13 cellular contexts compared by ENCODE assay signal in the genomic region with DNA sequence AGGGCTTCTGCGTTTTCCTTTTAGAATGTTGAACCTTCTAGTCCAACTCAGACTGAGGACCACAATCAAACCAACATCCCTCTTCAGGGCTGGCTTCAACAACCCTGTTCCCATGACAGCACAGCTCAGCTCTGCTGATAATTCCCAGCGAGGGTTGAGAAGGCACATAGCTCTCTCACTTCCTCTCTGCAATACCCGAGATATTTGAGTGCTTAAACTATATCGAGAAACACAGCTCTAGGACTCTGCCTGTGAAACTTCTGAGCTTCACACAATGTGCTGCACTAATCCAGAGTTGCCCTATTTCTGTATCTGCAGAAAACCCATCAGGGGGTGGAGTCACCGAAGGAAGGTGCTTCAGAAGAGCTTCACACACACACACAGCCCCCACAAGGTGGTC. TPM values are rescaled to one million over a fixed set of nuclear protein-coding genes. Genes with fewer than 3 reads are reported as not detected.
A peak's percentile ranks its signal among the peaks of the same experiment; 100 is the strongest.
DNase-seq lines count a peak whose midpoint lies in the region; ATAC-seq and TF ChIP-seq lines count a peak whose summit lies in the region.
"Had no signal": no experiment of that assay in that cellular context is flagged by ENCODE, and none has a peak within 500 bp of the region (broad histone marks: within the 10 kb centered on the region; RNA-seq: fewer than 3 reads in every experiment).

No MANE protein-coding gene starts in this region.

- H3K27me3 ChIP-seq in tibial nerve: peaks cover 0 to 49% of the 10 kb centered on the region in 2 donors

- H3K4me3 Mint-ChIP-seq in osteocyte (ENCODE audit: unreplicated experiment): no peak overlapping the region
- H3K4me3 Mint-ChIP-seq in activated naive CD8-positive, alpha-beta T cell treated with anti-CD3 and anti-CD28 coated beads, Interleukin-2, amount 50 U/mL, for 24 hours: no peak overlapping the region
- H3K4me3 Mint-ChIP-seq: CD4-positive, CD25-positive, alpha-beta regulatory T cell had no signal

- TF ChIP-seq EP300 in tibial nerve (IDR thresholded peaks at IDR 0.05): no peak

- no peak overlapping the region for H3K4me3 ChIP-seq in tibial nerve
- H3K4me3 ChIP-seq: lung had no signal

- 39 to 60% methylated on average over 5 of the region's 5 CpGs for WGBS in tibial nerve, 2 donors

- H3K27ac Mint-ChIP-seq in osteocyte (ENCODE audit: unreplicated experiment): no peak overlapping the region
- no peak overlapping the region for H3K27ac Mint-ChIP-seq in activated naive CD8-positive, alpha-beta T cell treated with anti-CD3 and anti-CD28 coated beads, Interleukin-2, amount 50 U/mL, for 24 hours
- H3K27ac Mint-ChIP-seq: CD4-positive, CD25-positive, alpha-beta regulatory T cell had no signal

- no peak overlapping the region for H3K27ac ChIP-seq in tibial nerve

- ATAC-seq in GM18502 (IDR thresholded peaks at IDR 0.05; ENCODE audit: poor library complexity, unreplicated experiment) (peak; percentile 62), HG03025 (IDR thresholded peaks at IDR 0.05; ENCODE audit: low FRiP score, unreplicated experiment) (peak; percentile 48), GM19463 (IDR thresholded peaks at IDR 0.05; ENCODE audit: unreplicated experiment) (no peak)
- no peak for ATAC-seq in activated naive CD8-positive, alpha-beta T cell treated with anti-CD3 and anti-CD28 coated beads, Interleukin-2, amount 50 U/mL, for 24 hours

- no peaks in the 10 kb centered on the region for H3K36me3 ChIP-seq in tibial nerve

- no peak for TF ChIP-seq POLR2A in tibial nerve (IDR thresholded peaks at IDR 0.05)

- DNase-seq in GM20000 (ENCODE audit: low spot score) (peak; percentile 62), NCI-H748 (lab: John Stamatoyannopoulos, UW; ENCODE audit: unreplicated experiment) (peak; percentile 83), osteocyte (ENCODE audit: extremely low spot score, unreplicated experiment) (no peak), tibial nerve (ENCODE audit: low spot score in 2 of 2) (no peak)
- DNase-seq in activated naive CD8-positive, alpha-beta T cell treated with anti-CD3 and anti-CD28 coated beads, Interleukin-2, amount 50 U/mL, for 24 hours: no peak
- DNase-seq: activated CD4-positive, CD25-positive, alpha-beta regulatory T cell treated with anti-CD3 and anti-CD28 coated beads, Interleukin-2, amount 50 U/mL, for 72 hours; CD4-positive, CD25-positive, alpha-beta regulatory T cell; NCI-H524 treated with DMSO at 0.1 percent for 48 hours; stimulated activated CD4-positive, alpha-beta T cell treated with anti-CD3 and anti-CD28 coated beads, Interleukin-12 subunit alpha, Interleukin-12 subunit beta, amount 100 ng/mL, for 4 hours had no signal

- H3K9me3 ChIP-seq in tibial nerve: no peaks in the 10 kb centered on the region

- peaks cover 63% of the 10 kb centered on the region for H3K27me3 Mint-ChIP-seq in osteocyte (ENCODE audit: unreplicated experiment)
- H3K27me3 Mint-ChIP-seq in activated naive CD8-positive, alpha-beta T cell treated with anti-CD3 and anti-CD28 coated beads, Interleukin-2, amount 50 U/mL, for 24 hours: peaks cover 67% of the 10 kb centered on the region

- no peaks in the 10 kb centered on the region for H3K9me3 Mint-ChIP-seq in osteocyte (ENCODE audit: unreplicated experiment)
- no peaks in the 10 kb centered on the region for H3K9me3 Mint-ChIP-seq in activated naive CD8-positive, alpha-beta T cell treated with anti-CD3 and anti-CD28 coated beads, Interleukin-2, amount 50 U/mL, for 24 hours
- H3K9me3 Mint-ChIP-seq: CD4-positive, CD25-positive, alpha-beta regulatory T cell had no signal

- no peaks in the 10 kb centered on the region for H3K36me3 Mint-ChIP-seq in osteocyte (ENCODE audit: unreplicated experiment)
- H3K36me3 Mint-ChIP-seq in activated naive CD8-positive, alpha-beta T cell treated with anti-CD3 and anti-CD28 coated beads, Interleukin-2, amount 50 U/mL, for 24 hours (ENCODE audit: low read depth): no peaks in the 10 kb centered on the region
- H3K36me3 Mint-ChIP-seq: CD4-positive, CD25-positive, alpha-beta regulatory T cell had no signal

- peaks cover 0 to 22% (median 6%) of the 10 kb centered on the region in 4 donors for H3K4me1 ChIP-seq in tibial nerve

- TF ChIP-seq CTCF in GM20000 (IDR thresholded peaks at IDR 0.05; ENCODE audit: extremely low read depth, missing control alignments) (no peak), osteocyte (IDR thresholded peaks at IDR 0.05) (no peak), tibial nerve (IDR thresholded peaks at IDR 0.05) (no peak)

- peaks cover 18% of the 10 kb centered on the region for H3K4me1 Mint-ChIP-seq in osteocyte (ENCODE audit: unreplicated experiment)
- H3K4me1 Mint-ChIP-seq in activated naive CD8-positive, alpha-beta T cell treated with anti-CD3 and anti-CD28 coated beads, Interleukin-2, amount 50 U/mL, for 24 hours: peaks cover 19% of the 10 kb centered on the region

RNA-seq across cellular contexts. Expression of gene ADARB2, which starts 1.6 kb away (rescaled TPM):
- total RNA-seq in osteocyte (35.0 and 38.7 TPM in 2 replicates), tibial nerve (10 to 100 TPM in 3 of 4 donors, 1 to 10 TPM in 1; 8.4 to 23.2 (median 19.6) TPM)

Comparison
In these comparisons a context has a peak if more than half of its experiments do, and no peak if none do; other contexts are left out.
1. ATAC-seq: peak in GM18502 (single experiment) and HG03025 (single experiment); none in activated naive CD8-positive, alpha-beta T cell treated with anti-CD3 and anti-CD28 coated beads, Interleukin-2, amount 50 U/mL, for 24 hours (single experiment) and GM19463 (single experiment).
2. DNase-seq: peak in GM20000 (single experiment) and NCI-H748 (single experiment); none in osteocyte (single experiment), activated naive CD8-positive, alpha-beta T cell treated with anti-CD3 and anti-CD28 coated beads, Interleukin-2, amount 50 U/mL, for 24 hours (single experiment) and tibial nerve (0 of 2).